In genomic region chr3:51966486-51966885, GRCh38 we compare ENCODE assay signal across 7 cellular contexts. TPM values are rescaled to one million over a fixed set of nuclear protein-coding genes. Genes with fewer than 3 reads are reported as not detected.
A peak's percentile ranks its signal among the peaks of the same experiment; 100 is the strongest.
DNase-seq lines count a peak whose midpoint lies in the region.

No MANE protein-coding gene starts in this region.

- in situ Hi-C loops in KBM-7 (cut with MboI; ENCODE audit: low pct_unique_long_range_greater_than_20kb, low sequenced_read_pairs) = no loop called here

- H3K27me3 ChIP-seq in HUES6 (ENCODE audit: control insufficient read depth, insufficient read depth, low read length) (peaks cover 25% of the 10 kb centered on the region), stomach smooth muscle (ENCODE audit: control insufficient read depth in 1 of 2, insufficient read depth in 2 of 2, low read length in 2 of 2) (no peaks in the 10 kb centered on the region)

- H3K4me1 ChIP-seq in HUES6 (ENCODE audit: control insufficient read depth, insufficient read depth, low read length) = peaks cover 57% of the 10 kb centered on the region
- peaks cover 37% of the 10 kb centered on the region for H3K4me1 ChIP-seq in stomach smooth muscle (ENCODE audit: control insufficient read depth, insufficient read depth, low read length)

- peaks cover 5% of the 10 kb centered on the region for H3K4me1 Mint-ChIP-seq in activated T-helper 2 cell treated with anti-CD3 and anti-CD28 coated beads, Interferon-gamma antibody, Interleukin-2, Interleukin-4, amounts not matched to agents 10 μg/mL and 5 μg/mL and 100 μg/mL, durations not matched to agents 14 hours and 24 hours and 36 hours (ENCODE audit: low read depth)
- H3K4me1 Mint-ChIP-seq in immature natural killer cell = peaks cover 5 to 17% of the 10 kb centered on the region in 2 donors

- H3K9me3 Mint-ChIP-seq in activated T-helper 2 cell treated with anti-CD3 and anti-CD28 coated beads, Interferon-gamma antibody, Interleukin-2, Interleukin-4, amounts not matched to agents 10 μg/mL and 5 μg/mL and 100 μg/mL, durations not matched to agents 14 hours and 24 hours and 36 hours = no peaks in the 10 kb centered on the region
- H3K9me3 Mint-ChIP-seq in immature natural killer cell = no peaks in the 10 kb centered on the region

- H3K36me3 ChIP-seq in HUES6 (ENCODE audit: control insufficient read depth, insufficient read depth, low read length) (no peaks in the 10 kb centered on the region), stomach smooth muscle (ENCODE audit: control insufficient read depth in 2 of 2, insufficient read depth in 2 of 2, low read length in 2 of 2) (peaks cover 0 to 2% of the 10 kb centered on the region in 2 donors)

- DNase-seq in activated T-helper 2 cell treated with anti-CD3 and anti-CD28 coated beads, Interferon-gamma antibody, Interleukin-2, Interleukin-4, amounts not matched to agents 10 μg/mL and 5 μg/mL and 100 μg/mL, durations not matched to agents 14 hours and 24 hours and 36 hours (ENCODE audit: low spot score) = no peak
- DNase-seq in immature natural killer cell = no peak
- DNase-seq in SK-N-DZ (ENCODE audit: low spot score) = no peak
- no peak for DNase-seq in KBM-7
- DNase-seq in NCI-H2081 (lab: John Stamatoyannopoulos, UW) = no peak

- H3K4me3 Mint-ChIP-seq in activated T-helper 2 cell treated with anti-CD3 and anti-CD28 coated beads, Interferon-gamma antibody, Interleukin-2, Interleukin-4, amounts not matched to agents 10 μg/mL and 5 μg/mL and 100 μg/mL, durations not matched to agents 14 hours and 24 hours and 36 hours (ENCODE audit: low read depth) = peak overlapping the region; percentile 81
- H3K4me3 Mint-ChIP-seq in immature natural killer cell = peak overlapping the region; percentile 76 to 88 (median 82)

- no peak overlapping the region for H3K27ac ChIP-seq in HUES6 (ENCODE audit: low read depth, low read length)
- H3K27ac ChIP-seq in stomach smooth muscle (ENCODE audit: low read length) = peak overlapping the region; percentile 76

- H3K27ac Mint-ChIP-seq in activated T-helper 2 cell treated with anti-CD3 and anti-CD28 coated beads, Interferon-gamma antibody, Interleukin-2, Interleukin-4, amounts not matched to agents 10 μg/mL and 5 μg/mL and 100 μg/mL, durations not matched to agents 14 hours and 24 hours and 36 hours = peak overlapping the region; percentile 64
- peak overlapping the region in 4 of 6 donors; percentile 26 to 71 (median 55) for H3K27ac Mint-ChIP-seq in immature natural killer cell

- no peaks in the 10 kb centered on the region for H3K9me3 ChIP-seq in HUES6 (ENCODE audit: control insufficient read depth, insufficient read depth, low read depth, low read length)
- H3K9me3 ChIP-seq in stomach smooth muscle (ENCODE audit: control insufficient read depth in 2 of 2, low read length in 2 of 2) = no peaks in the 10 kb centered on the region

- H3K4me3 ChIP-seq in HUES6 (ENCODE audit: low read depth, low read length) (peak overlapping the region; percentile 57), stomach smooth muscle (ENCODE audit: low read length in 2 of 2) (peak overlapping the region; percentile 84 to 93)

- H3K9ac ChIP-seq in HUES6 (ENCODE audit: low read length) = no peak overlapping the region
- H3K9ac ChIP-seq in stomach smooth muscle (ENCODE audit: low read length in 2 of 2) = peak overlapping the region; percentile 80 to 94

- H3K27me3 Mint-ChIP-seq in activated T-helper 2 cell treated with anti-CD3 and anti-CD28 coated beads, Interferon-gamma antibody, Interleukin-2, Interleukin-4, amounts not matched to agents 10 μg/mL and 5 μg/mL and 100 μg/mL, durations not matched to agents 14 hours and 24 hours and 36 hours (ENCODE audit: low read depth) = peaks cover 2% of the 10 kb centered on the region
- peaks cover 3 to 6% (median 4%) of the 10 kb centered on the region in 3 donors for H3K27me3 Mint-ChIP-seq in immature natural killer cell (ENCODE audit: low read depth in 3 of 3)

- peaks cover 6% of the 10 kb centered on the region for H3K36me3 Mint-ChIP-seq in activated T-helper 2 cell treated with anti-CD3 and anti-CD28 coated beads, Interferon-gamma antibody, Interleukin-2, Interleukin-4, amounts not matched to agents 10 μg/mL and 5 μg/mL and 100 μg/mL, durations not matched to agents 14 hours and 24 hours and 36 hours (ENCODE audit: low read depth)
- no peaks in the 10 kb centered on the region for H3K36me3 Mint-ChIP-seq in immature natural killer cell

- intact Hi-C loops in activated T-helper 2 cell treated with anti-CD3 and anti-CD28 coated beads, Interferon-gamma antibody, Interleukin-2, Interleukin-4, amounts not matched to agents 10 μg/mL and 5 μg/mL and 100 μg/mL, durations not matched to agents 14 hours and 24 hours and 36 hours (cut with micrococcal nuclease) = no loop called here

RNA-seq across cellular contexts. Expression of gene PCBP4, which starts 0.8 kb away (rescaled TPM):
- total RNA-seq in activated T-helper 2 cell treated with anti-CD3 and anti-CD28 coated beads, Interferon-gamma antibody, Interleukin-2, Interleukin-4, amounts not matched to agents 10 μg/mL and 5 μg/mL and 100 μg/mL, durations not matched to agents 14 hours and 24 hours and 36 hours = 21.1 and 23.8 TPM in 2 replicates
- polyA plus RNA-seq in immature natural killer cell = 10 to 100 TPM in 1 of 3 donors, 1 to 10 TPM in 2; 7.2 to 12.7 (median 9.3) TPM
- polyA plus RNA-seq in SK-N-DZ (2014; cell fraction: cytosol; rRNA removed) = 302 and 358 TPM in 2 replicates
- polyA plus RNA-seq in SK-N-DZ (2014; cell fraction: nucleus; rRNA removed) = 571 and 659 TPM in 2 replicates

RNA-seq across cellular contexts. Expression of gene ABHD14B, which starts 7.4 kb away (rescaled TPM):
- 49.2 and 51.6 TPM in 2 replicates for total RNA-seq in activated T-helper 2 cell treated with anti-CD3 and anti-CD28 coated beads, Interferon-gamma antibody, Interleukin-2, Interleukin-4, amounts not matched to agents 10 μg/mL and 5 μg/mL and 100 μg/mL, durations not matched to agents 14 hours and 24 hours and 36 hours
- 10 to 100 TPM; 44.9 to 62.3 (median 51.6) TPM for polyA plus RNA-seq in immature natural killer cell
- 28.5 and 32.5 TPM in 2 replicates for polyA plus RNA-seq in SK-N-DZ (2014; cell fraction: cytosol; rRNA removed)
- 38.4 and 42.4 TPM in 2 replicates for polyA plus RNA-seq in SK-N-DZ (2014; cell fraction: nucleus; rRNA removed)

RNA-seq across cellular contexts. Expression of gene ABHD14A, which starts 8.4 kb away (rescaled TPM):
- 13.5 and 15.9 TPM in 2 replicates for total RNA-seq in activated T-helper 2 cell treated with anti-CD3 and anti-CD28 coated beads, Interferon-gamma antibody, Interleukin-2, Interleukin-4, amounts not matched to agents 10 μg/mL and 5 μg/mL and 100 μg/mL, durations not matched to agents 14 hours and 24 hours and 36 hours
- polyA plus RNA-seq in immature natural killer cell = 100 to 1,000 TPM in 1 of 3 donors, 10 to 100 TPM in 2; 90.2 to 134 (median 97.6) TPM
- 26.8 and 32.0 TPM in 2 replicates for polyA plus RNA-seq in SK-N-DZ (2014; cell fraction: cytosol; rRNA removed)
- 19.5 and 24.0 TPM in 2 replicates for polyA plus RNA-seq in SK-N-DZ (2014; cell fraction: nucleus; rRNA removed)

RNA-seq across cellular contexts. Expression of gene GPR62, which starts 11.3 kb away (rescaled TPM):
- not detected in 2 replicates for total RNA-seq in activated T-helper 2 cell treated with anti-CD3 and anti-CD28 coated beads, Interferon-gamma antibody, Interleukin-2, Interleukin-4, amounts not matched to agents 10 μg/mL and 5 μg/mL and 100 μg/mL, durations not matched to agents 14 hours and 24 hours and 36 hours
- not detected for polyA plus RNA-seq in immature natural killer cell
- polyA plus RNA-seq in SK-N-DZ (2014; cell fraction: cytosol; rRNA removed) = not detected in 2 replicates
- polyA plus RNA-seq in SK-N-DZ (2014; cell fraction: nucleus; rRNA removed) = not detected in 2 replicates

RNA-seq across cellular contexts. Expression of gene ACY1, which starts 16.8 kb away (rescaled TPM):
- 62.8 and 64.6 TPM in 2 replicates for total RNA-seq in activated T-helper 2 cell treated with anti-CD3 and anti-CD28 coated beads, Interferon-gamma antibody, Interleukin-2, Interleukin-4, amounts not matched to agents 10 μg/mL and 5 μg/mL and 100 μg/mL, durations not matched to agents 14 hours and 24 hours and 36 hours
- polyA plus RNA-seq in immature natural killer cell = 10 to 100 TPM; 19.0 to 52.7 (median 23.8) TPM
- polyA plus RNA-seq in SK-N-DZ (2014; cell fraction: cytosol; rRNA removed) = 56.2 and 56.3 TPM in 2 replicates
- polyA plus RNA-seq in SK-N-DZ (2014; cell fraction: nucleus; rRNA removed) = 89.8 and 114 TPM in 2 replicates
